9 cellular contexts compared by ENCODE assay signal in the genomic region with DNA sequence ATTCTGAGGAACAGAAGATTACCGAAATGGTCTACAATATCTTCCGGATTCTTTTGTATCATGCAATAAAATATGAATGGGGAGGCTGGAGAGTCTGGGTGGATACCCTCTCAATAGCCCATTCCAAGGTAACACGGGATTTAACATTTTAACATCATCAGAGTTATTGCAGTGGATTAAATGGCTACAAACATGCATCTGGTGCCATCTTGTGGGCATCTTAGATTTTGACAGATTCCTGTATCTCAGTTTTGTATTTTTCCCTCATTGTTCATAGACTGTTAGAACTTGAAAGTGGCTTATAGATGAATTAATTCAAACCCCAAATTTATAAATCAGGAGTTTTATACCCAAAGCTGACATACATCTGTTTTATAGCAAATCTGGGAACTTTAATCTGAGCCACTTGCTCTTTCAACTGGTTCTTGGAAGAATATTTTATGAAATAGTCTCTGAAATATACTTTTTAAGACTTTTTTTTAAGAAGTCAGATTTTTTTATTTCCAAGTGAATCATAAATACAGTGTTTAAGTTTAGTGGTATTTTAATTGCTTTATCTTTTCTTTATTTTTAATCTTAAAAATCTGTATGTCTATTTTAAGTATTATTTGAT.
DNase-seq lines count a peak whose midpoint lies in the region; ATAC-seq, FAIRE-seq and TF ChIP-seq lines count a peak whose summit lies in the region.
"Had no signal": no experiment of that assay in that cellular context is flagged by ENCODE, and none has a peak within 500 bp of the region (broad histone marks: within the 10 kb centered on the region; RNA-seq: fewer than 3 reads in every experiment).

No MANE protein-coding gene starts in this region.

- no peak for FAIRE-seq in H54 (lab: Jason Lieb, UNC)

- 47% methylated on average over 3 of the region's 3 CpGs for WGBS in smooth muscle cell (ENCODE audit: low lambda C conversion rate)

- H3K36me3 Mint-ChIP-seq in activated naive CD8-positive, alpha-beta T cell treated with anti-CD3 and anti-CD28 coated beads for 36 hours: no peaks in the 10 kb centered on the region
- H3K36me3 Mint-ChIP-seq: IgD-negative memory B cell had no signal

- H3F3A ChIP-seq in smooth muscle cell (ENCODE audit: low read depth): no peaks in the 10 kb centered on the region

- no peak overlapping the region for H3K4me3 Mint-ChIP-seq in activated naive CD8-positive, alpha-beta T cell treated with anti-CD3 and anti-CD28 coated beads for 36 hours
- H3K4me3 Mint-ChIP-seq: IgD-negative memory B cell had no signal

- no peak overlapping the region for H3K9ac ChIP-seq in smooth muscle cell (ENCODE audit: low read depth)

- no peak overlapping the region for H2AFZ ChIP-seq in smooth muscle cell (ENCODE audit: low read depth)

- no peak overlapping the region for H3K4me3 ChIP-seq in smooth muscle cell

- H4K20me1 ChIP-seq in smooth muscle cell (ENCODE audit: low read depth): no peaks in the 10 kb centered on the region

- H3K27ac ChIP-seq in smooth muscle cell (ENCODE audit: low read depth): no peak overlapping the region

- intact Hi-C loops in left ventricle myocardium superior (cut with micrococcal nuclease): loop anchor here (5.0 kb wide), 1 partner anchor 1225 kb away; no protein-coding TSS in a partner anchor

- TF ChIP-seq CTCF in GM13977 (IDR thresholded peaks at IDR 0.05; ENCODE audit: extremely low read depth, insufficient read depth, missing control alignments): peak; percentile 50
- TF ChIP-seq CTCF in smooth muscle cell (IDR thresholded peaks at IDR 0.05; ENCODE audit: borderline replicate concordance, insufficient read depth, poor library complexity, severe bottlenecking): peak; percentile 74

- DNase-seq in Ammon's horn (ENCODE audit: low spot score) (peak; percentile 72), GM13977 (ENCODE audit: low spot score) (peak; percentile 38), NCI-H345 treated with DMSO at 0.1 percent for 48 hours (lab: John Stamatoyannopoulos, UW; ENCODE audit: unreplicated experiment) (peak; percentile 36), left ventricle myocardium superior (no peak), smooth muscle cell (lab: John Stamatoyannopoulos, UW; ENCODE audit: unreplicated experiment) (no peak), H54 (ENCODE audit: insufficient read length, low spot score) (no peak)
- peak; percentile 5 for DNase-seq in activated naive CD8-positive, alpha-beta T cell treated with anti-CD3 and anti-CD28 coated beads for 36 hours

- H3K79me2 ChIP-seq in smooth muscle cell (ENCODE audit: low read depth): no peaks in the 10 kb centered on the region

- in situ Hi-C loops in GM13977 (cut with MboI; ENCODE audit: low pct_unique_long_range_greater_than_20kb, low sequenced_read_pairs, unreplicated experiment): loop anchor here (25.0 kb wide), 3 partner anchors 1220 to 1620 kb away; no protein-coding TSS in a partner anchor

- H3K27ac Mint-ChIP-seq in activated naive CD8-positive, alpha-beta T cell treated with anti-CD3 and anti-CD28 coated beads for 36 hours: no peak overlapping the region
- H3K27ac Mint-ChIP-seq: IgD-negative memory B cell had no signal

- no peaks in the 10 kb centered on the region for H3K9me3 ChIP-seq in smooth muscle cell (replicated peaks; ENCODE audit: low read depth)

- H3K36me3 ChIP-seq in smooth muscle cell (ENCODE audit: low read depth): no peaks in the 10 kb centered on the region

- H3K4me2 ChIP-seq in smooth muscle cell: no peak overlapping the region

- peaks cover under 1% of the 10 kb centered on the region for H3K4me1 Mint-ChIP-seq in activated naive CD8-positive, alpha-beta T cell treated with anti-CD3 and anti-CD28 coated beads for 36 hours

- H3K27me3 Mint-ChIP-seq in activated naive CD8-positive, alpha-beta T cell treated with anti-CD3 and anti-CD28 coated beads for 36 hours: no peaks in the 10 kb centered on the region
- H3K27me3 Mint-ChIP-seq: IgD-negative memory B cell had no signal

- H3K4me1 ChIP-seq in smooth muscle cell (ENCODE audit: low read depth): no peaks in the 10 kb centered on the region

- H3K27me3 ChIP-seq in smooth muscle cell (ENCODE audit: low read depth): no peaks in the 10 kb centered on the region

- H3K9me3 Mint-ChIP-seq in activated naive CD8-positive, alpha-beta T cell treated with anti-CD3 and anti-CD28 coated beads for 36 hours: no peaks in the 10 kb centered on the region
- H3K9me3 Mint-ChIP-seq: IgD-negative memory B cell had no signal

- peak; percentile 56 for ATAC-seq in HG02981 (IDR thresholded peaks at IDR 0.05; ENCODE audit: unreplicated experiment)
- ATAC-seq in left ventricle myocardium superior: peak; percentile 49

- no peak for TF ChIP-seq POLR2A in H54 (IDR thresholded peaks at IDR 0.05; ENCODE audit: low read depth, low read length)

Comparison
In these comparisons a context has a peak if more than half of its experiments do, and no peak if none do; other contexts are left out.
1. DNase-seq: peak in Ammon's horn (single experiment), GM13977 (single experiment), NCI-H345 treated with DMSO at 0.1 percent for 48 hours (single experiment) and activated naive CD8-positive, alpha-beta T cell treated with anti-CD3 and anti-CD28 coated beads for 36 hours (single experiment); none in left ventricle myocardium superior (single experiment), smooth muscle cell (single experiment) and H54 (single experiment).